30 cellular contexts compared by ENCODE assay signal in genomic region chr3:10524799-10525301, GRCh38. TPM values are rescaled to one million over a fixed set of nuclear protein-coding genes. Genes with fewer than 3 reads are reported as not detected.
A peak's percentile ranks its signal among the peaks of the same experiment; 100 is the strongest.
DNase-seq lines count a peak whose midpoint lies in the region; ATAC-seq lines count a peak whose summit lies in the region.
"Had no signal": no experiment of that assay in that cellular context is flagged by ENCODE, and none has a peak within 500 bp of the region (broad histone marks: within the 10 kb centered on the region; RNA-seq: fewer than 3 reads in every experiment).

No MANE protein-coding gene starts in this region.

- no peak overlapping the region for H4K8ac ChIP-seq in neuronal stem cell (ENCODE audit: low read depth, low read length)

- H3K36me3 ChIP-seq in neuronal stem cell (replicated peaks in 1 of 2; ENCODE audit: control insufficient read depth in 2 of 2, insufficient read depth in 2 of 2, low read length in 2 of 2) = no peaks in the 10 kb centered on the region
- H3K36me3 ChIP-seq: BE2C, gastrocnemius medialis had no signal

- no peak overlapping the region for H2BK120ac ChIP-seq in neuronal stem cell (ENCODE audit: low read depth, low read length)

- no peak overlapping the region for H2BK12ac ChIP-seq in neuronal stem cell (ENCODE audit: low read length)

- no peak overlapping the region for H3K4me2 ChIP-seq in neuronal stem cell (ENCODE audit: insufficient read depth, low read length, poor library complexity, severe bottlenecking)
- H3K4me2 ChIP-seq: hepatocyte, SK-N-SH had no signal

- ATAC-seq in activated CD8-positive, alpha-beta memory T cell treated with anti-CD3 and anti-CD28 coated beads, Interleukin-2, amount 10 ng/mL, durations not matched to agents 7 days and 5 days = no peak
- ATAC-seq: activated naive CD8-positive, alpha-beta T cell treated with anti-CD3 and anti-CD28 coated beads, Interleukin-2, amount 50 U/mL, for 24 hours; gastrocnemius medialis had no signal

- no peak overlapping the region for H4K91ac ChIP-seq in neuronal stem cell (ENCODE audit: low read depth, low read length, poor library complexity)

- peak overlapping the region; percentile 32 for H2AK5ac ChIP-seq in neuronal stem cell (ENCODE audit: low read depth, low read length)

- no peak overlapping the region for H3K27ac Mint-ChIP-seq in activated T-cell treated with anti-CD3 and anti-CD28 coated beads, Interleukin-2, amount 50 U/mL, for 24 hours
- H3K27ac Mint-ChIP-seq in activated CD8-positive, alpha-beta memory T cell treated with anti-CD3 and anti-CD28 coated beads, Interleukin-2, amount 10 ng/mL, durations not matched to agents 7 days and 5 days = no peak overlapping the region
- H3K27ac Mint-ChIP-seq: activated naive CD8-positive, alpha-beta T cell treated with anti-CD3 and anti-CD28 coated beads, Interleukin-2, amount 50 U/mL, for 24 hours; CD8-positive, alpha-beta memory T cell; memory B cell; T-helper 1 cell treated with Interleukin-12 subunit alpha and Interleukin-12 subunit beta and Interleukin-4 antibody, amounts not matched to agents 30 μg/mL and 1 μg/mL, for 36 hours had no signal

- no peaks in the 10 kb centered on the region for H3K9me3 ChIP-seq in neuronal stem cell (replicated peaks in 1 of 2; ENCODE audit: control insufficient read depth in 2 of 2, insufficient read depth in 1 of 2, low read depth in 1 of 2, low read length in 2 of 2)
- H3K9me3 ChIP-seq: BE2C, gastrocnemius medialis, SK-N-SH had no signal

- CTCF ChIA-PET in activated CD8-positive, alpha-beta memory T cell treated with anti-CD3 and anti-CD28 coated beads, Interleukin-2, amount 10 ng/mL, durations not matched to agents 7 days and 5 days (lab: Charles Lee) = no interaction called here

- H3K27ac ChIP-seq in neuronal stem cell (replicated peaks; ENCODE audit: low read length) = no peak overlapping the region
- H3K27ac ChIP-seq: gastrocnemius medialis, hepatocyte, RWPE1 had no signal

- no peaks in the 10 kb centered on the region for H3K4me1 Mint-ChIP-seq in activated T-cell treated with anti-CD3 and anti-CD28 coated beads, Interleukin-2, amount 50 U/mL, for 24 hours (ENCODE audit: low read depth)
- H3K4me1 Mint-ChIP-seq in activated CD8-positive, alpha-beta memory T cell treated with anti-CD3 and anti-CD28 coated beads, Interleukin-2, amount 10 ng/mL, durations not matched to agents 7 days and 5 days = no peaks in the 10 kb centered on the region
- H3K4me1 Mint-ChIP-seq: activated naive CD8-positive, alpha-beta T cell treated with anti-CD3 and anti-CD28 coated beads, Interleukin-2, amount 50 U/mL, for 24 hours; CD8-positive, alpha-beta memory T cell; memory B cell; neural crest cell had no signal

- H3K79me1 ChIP-seq in neuronal stem cell (ENCODE audit: low read depth, low read length) = no peaks in the 10 kb centered on the region

- H2BK5ac ChIP-seq in neuronal stem cell (ENCODE audit: low read length) = no peak overlapping the region

- no peaks in the 10 kb centered on the region for H3K36me3 Mint-ChIP-seq in activated T-cell treated with anti-CD3 and anti-CD28 coated beads, Interleukin-2, amount 50 U/mL, for 24 hours (ENCODE audit: low read depth)
- no peaks in the 10 kb centered on the region for H3K36me3 Mint-ChIP-seq in activated CD8-positive, alpha-beta memory T cell treated with anti-CD3 and anti-CD28 coated beads, Interleukin-2, amount 10 ng/mL, durations not matched to agents 7 days and 5 days
- H3K36me3 Mint-ChIP-seq: memory B cell had no signal

- H3K27me3 Mint-ChIP-seq in activated T-cell treated with anti-CD3 and anti-CD28 coated beads, Interleukin-2, amount 50 U/mL, for 24 hours = peaks cover 38% of the 10 kb centered on the region
- H3K27me3 Mint-ChIP-seq in activated CD8-positive, alpha-beta memory T cell treated with anti-CD3 and anti-CD28 coated beads, Interleukin-2, amount 10 ng/mL, durations not matched to agents 7 days and 5 days = peaks cover 40% of the 10 kb centered on the region

- H3K23ac ChIP-seq in neuronal stem cell (ENCODE audit: low read depth, low read length, poor library complexity) = no peak overlapping the region

- H3K4me3 Mint-ChIP-seq in activated T-cell treated with anti-CD3 and anti-CD28 coated beads, Interleukin-2, amount 50 U/mL, for 24 hours = no peak overlapping the region
- H3K4me3 Mint-ChIP-seq in activated CD8-positive, alpha-beta memory T cell treated with anti-CD3 and anti-CD28 coated beads, Interleukin-2, amount 10 ng/mL, durations not matched to agents 7 days and 5 days = no peak overlapping the region
- H3K4me3 Mint-ChIP-seq: activated naive CD8-positive, alpha-beta T cell treated with anti-CD3 and anti-CD28 coated beads, Interleukin-2, amount 50 U/mL, for 24 hours; CD8-positive, alpha-beta memory T cell; memory B cell; neural crest cell; T-helper 1 cell treated with Interleukin-12 subunit alpha and Interleukin-12 subunit beta and Interleukin-4 antibody, amounts not matched to agents 30 μg/mL and 1 μg/mL, for 36 hours had no signal

- H3K4ac ChIP-seq in neuronal stem cell (ENCODE audit: low read length) = no peak overlapping the region

- peaks cover 0 to 25% (median 0%) of the 10 kb centered on the region in 3 experiments for H3K27me3 ChIP-seq in neuronal stem cell (ENCODE audit: control insufficient read depth in 3 of 3, insufficient read depth in 3 of 3, low read depth in 1 of 3, low read length in 3 of 3)
- H3K27me3 ChIP-seq: BE2C, gastrocnemius medialis had no signal

- no peak overlapping the region for H2AFZ ChIP-seq in neuronal stem cell (ENCODE audit: low read length)
- H2AFZ ChIP-seq: hepatocyte had no signal

- H3K18ac ChIP-seq in neuronal stem cell (ENCODE audit: low read length) = peak overlapping the region; percentile 49

- H3K9me3 Mint-ChIP-seq in activated T-cell treated with anti-CD3 and anti-CD28 coated beads, Interleukin-2, amount 50 U/mL, for 24 hours = no peaks in the 10 kb centered on the region
- no peaks in the 10 kb centered on the region for H3K9me3 Mint-ChIP-seq in activated CD8-positive, alpha-beta memory T cell treated with anti-CD3 and anti-CD28 coated beads, Interleukin-2, amount 10 ng/mL, durations not matched to agents 7 days and 5 days (ENCODE audit: low read depth)
- H3K9me3 Mint-ChIP-seq: activated naive CD8-positive, alpha-beta T cell treated with anti-CD3 and anti-CD28 coated beads, Interleukin-2, amount 50 U/mL, for 24 hours; CD8-positive, alpha-beta memory T cell; memory B cell; neural crest cell; T-helper 1 cell treated with Interleukin-12 subunit alpha and Interleukin-12 subunit beta and Interleukin-4 antibody, amounts not matched to agents 30 μg/mL and 1 μg/mL, for 36 hours had no signal

- no CpG with 5 or more reads among the region's 3 CpGs for WGBS in neuronal stem cell (ENCODE audit: extremely low coverage in 2 of 2, insufficient read length in 2 of 2, insufficient replicate concordance in 1 of 2), 2 donors

- no peak overlapping the region for H3K4me3 ChIP-seq in neuronal stem cell (ENCODE audit: low read length in 2 of 2)
- H3K4me3 ChIP-seq: gastrocnemius medialis, hepatocyte had no signal

- H3K4me1 ChIP-seq in neuronal stem cell (ENCODE audit: control insufficient read depth in 2 of 2, insufficient read depth in 1 of 2, low read depth in 1 of 2, low read length in 2 of 2) = no peaks in the 10 kb centered on the region
- H3K4me1 ChIP-seq: BE2C, gastrocnemius medialis had no signal

- no peak overlapping the region for H3K9ac ChIP-seq in neuronal stem cell (ENCODE audit: low read depth, low read length, poor library complexity)
- H3K9ac ChIP-seq: SK-N-SH had no signal

- peak overlapping the region; percentile 21 for H3K14ac ChIP-seq in neuronal stem cell (ENCODE audit: low read length)

- peak overlapping the region; percentile 20 for H2BK15ac ChIP-seq in neuronal stem cell (ENCODE audit: low read length)

- peak; percentile 6 for DNase-seq in activated T-cell treated with anti-CD3 and anti-CD28 coated beads, Interleukin-2, amount 50 U/mL, for 24 hours
- no peak for DNase-seq in activated T-cell treated with anti-CD3 and anti-CD28 coated beads, Interleukin-2, amount 50 U/mL, for 1 hour
- peak; percentile 36 for DNase-seq in activated CD8-positive, alpha-beta memory T cell treated with anti-CD3 and anti-CD28 coated beads, Interleukin-2, amount 10 ng/mL, durations not matched to agents 7 days and 5 days
- DNase-seq in neuronal stem cell (ENCODE audit: low spot score) = no peak
- peak; percentile 44 for DNase-seq in ureter (ENCODE audit: low spot score)
- no peak for DNase-seq in T1000 (lab: John Stamatoyannopoulos, UW)
- DNase-seq in T-helper 9 cell = no peak
- DNase-seq: ACHN; activated CD4-positive, alpha-beta T cell treated with anti-CD3 and anti-CD28 coated beads, Interleukin-2, amount 50 U/mL, for 1 hour; activated naive CD8-positive, alpha-beta T cell treated with anti-CD3 and anti-CD28 coated beads, Interleukin-2, amount 50 U/mL, for 24 hours; BE2C; central memory CD4-positive, alpha-beta T cell; dermis blood vessel endothelial cell; DMS153; gastrocnemius medialis; H7; NCI-H1105; NCI-H1930; NCI-H69; posterior cingulate gyrus; SK-N-SH; stimulated activated CD4-positive, alpha-beta T cell treated with anti-CD3 and anti-CD28 coated beads, Interleukin-15, amount 100 ng/mL, for 24 hours; stimulated activated naive CD4-positive, alpha-beta T cell treated with Interleukin-2 at 50 U/mL for 16 hours had no signal

RNA-seq across cellular contexts. Expression of gene ATP2B2, which starts 19.5 kb away (rescaled TPM):
- not detected for total RNA-seq in activated CD8-positive, alpha-beta memory T cell treated with anti-CD3 and anti-CD28 coated beads, Interleukin-2, amount 10 ng/mL, durations not matched to agents 7 days and 5 days
- 0.15 TPM for polyA plus RNA-seq in neuronal stem cell (2013, experiment 1 of 2)
- 0.17 TPM for polyA plus RNA-seq in neuronal stem cell (2013, experiment 2 of 2)
- not detected for total RNA-seq in ureter
- total RNA-seq: CD8-positive, alpha-beta memory T cell; dermis blood vessel endothelial cell; M059J had no signal
- polyA plus RNA-seq: CD8-positive, alpha-beta memory T cell had no signal

Comparison
In these comparisons a context has a peak if more than half of its experiments do, and no peak if none do; other contexts are left out.
1. DNase-seq: peak in activated T-cell treated with anti-CD3 and anti-CD28 coated beads, Interleukin-2, amount 50 U/mL, for 24 hours (single experiment), activated CD8-positive, alpha-beta memory T cell treated with anti-CD3 and anti-CD28 coated beads, Interleukin-2, amount 10 ng/mL, durations not matched to agents 7 days and 5 days (single experiment) and ureter (single experiment); none in activated T-cell treated with anti-CD3 and anti-CD28 coated beads, Interleukin-2, amount 50 U/mL, for 1 hour (single experiment), neuronal stem cell (single experiment), T1000 (single experiment) and T-helper 9 cell (single experiment).